In the genomic region with DNA sequence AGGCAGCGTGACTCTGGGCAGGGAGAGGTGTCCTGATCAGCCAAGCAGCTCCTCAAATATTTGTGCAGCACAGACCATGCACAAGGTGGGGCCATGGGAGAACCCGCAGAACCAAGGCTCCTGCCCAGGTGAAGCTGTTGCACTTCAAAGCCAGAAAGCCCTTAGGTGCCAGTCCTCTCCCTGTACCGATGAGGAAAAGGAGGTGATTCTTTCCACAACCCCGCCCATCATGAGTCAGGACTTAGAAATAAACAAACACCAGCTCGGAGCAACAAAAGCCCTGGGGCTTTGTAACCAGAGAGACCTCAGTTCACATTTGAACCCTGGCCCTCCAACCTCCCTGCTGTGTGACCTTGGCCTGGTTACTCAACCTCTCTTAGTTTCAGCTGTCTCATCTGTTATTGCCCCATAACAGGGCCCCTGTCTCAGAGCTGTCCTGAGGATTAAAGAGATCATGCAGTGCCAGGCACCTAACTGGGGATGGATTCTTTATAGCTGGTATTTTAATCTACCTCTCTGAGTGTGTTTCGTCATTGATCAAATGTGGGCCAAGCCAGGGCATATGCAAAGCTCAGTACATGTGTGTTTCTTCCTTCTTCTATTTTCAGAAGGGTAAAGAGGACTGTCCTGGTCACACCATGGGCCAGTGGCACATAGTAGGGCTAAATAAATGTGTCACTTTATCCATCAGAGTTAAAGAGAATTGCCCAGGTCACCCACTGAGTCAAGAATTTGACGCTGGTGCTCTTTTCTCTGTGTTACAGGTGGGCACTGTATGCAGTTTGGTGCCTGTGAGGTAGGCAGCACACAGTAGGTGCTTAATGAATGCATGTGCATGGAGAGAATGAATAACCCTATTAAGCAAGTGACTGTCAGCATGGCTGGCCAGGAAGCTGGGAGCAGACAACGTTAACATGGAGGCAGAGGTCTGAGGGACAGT, we compare ENCODE assay signal across 9 cellular contexts. TPM values are rescaled to one million over a fixed set of nuclear protein-coding genes. Genes with fewer than 3 reads are reported as not detected.
DNase-seq lines count a peak whose midpoint lies in the region; ATAC-seq and TF ChIP-seq lines count a peak whose summit lies in the region.
"Had no signal": no experiment of that assay in that cellular context is flagged by ENCODE, and none has a peak within 500 bp of the region (broad histone marks: within the 10 kb centered on the region; RNA-seq: fewer than 3 reads in every experiment).

No MANE protein-coding gene starts in this region.

- no peak for TF ChIP-seq POLR2A in prostate gland (IDR thresholded peaks at IDR 0.05)

- WGBS in prostate gland = 54% methylated on average over 8 of the region's 8 CpGs

- H3K4me3 ChIP-seq in prostate gland (no peak overlapping the region), BE2C (ENCODE audit: low read depth, low read length) (no peak overlapping the region)

- no peaks in the 10 kb centered on the region for H3K27me3 ChIP-seq in prostate gland (replicated peaks; ENCODE audit: insufficient read depth)
- no peaks in the 10 kb centered on the region for H3K27me3 ChIP-seq in BE2C

- H3K9me3 ChIP-seq in prostate gland = no peaks in the 10 kb centered on the region
- no peaks in the 10 kb centered on the region for H3K9me3 ChIP-seq in BE2C

- TF ChIP-seq CTCF in prostate gland (IDR thresholded peaks at IDR 0.05) (no peak), BE2C (IDR thresholded peaks at IDR 0.05; ENCODE audit: low read depth, low read length) (no peak)

- H3K36me3 ChIP-seq in prostate gland = no peaks in the 10 kb centered on the region
- H3K36me3 ChIP-seq in BE2C = no peaks in the 10 kb centered on the region

- H3K27ac ChIP-seq in prostate gland = peak overlapping the region; percentile 52 to 70

- intact Hi-C loops in prostate gland (cut with DNase I) = no loop called here

- H3K4me1 ChIP-seq in prostate gland (replicated peaks) (peaks cover 7% of the 10 kb centered on the region), BE2C (no peaks in the 10 kb centered on the region)

- peak; percentile 86 for ATAC-seq in esophagus mucosa

- DNase-seq in H4 (ENCODE audit: low spot score) (peak; percentile 62), NCI-H510A treated with DMSO at 0.1 percent for 48 hours (lab: John Stamatoyannopoulos, UW) (peak; percentile 95), prostate gland (ENCODE audit: low spot score) (peak; percentile 88), inferior parietal cortex (ENCODE audit: extremely low spot score) (no peak), BE2C (no peak), NCI-H1105 treated with DMSO at 0.1 percent for 48 hours (lab: John Stamatoyannopoulos, UW) (no peak)

RNA-seq across cellular contexts. Expression of a gene that starts 1.4 kb away (rescaled TPM):
- not detected in 2 replicates for total RNA-seq in H4 (2014; rRNA removed; shearing (Covaris generic))
- total RNA-seq in esophagus mucosa (0.24 TPM), prostate gland (1 to 10 TPM in 1 of 2 donors, under 1 TPM in 1; 0.55 to 3.3 TPM)
- not detected for polyA plus RNA-seq in BE2C (2012; ENCODE audit: insufficient read depth, insufficient read length, low read depth)
- total RNA-seq: posterior vena cava, subcutaneous adipose tissue had no signal

RNA-seq across cellular contexts. Expression of a gene that starts 36.4 kb away (rescaled TPM):
- 419 and 447 TPM in 2 replicates for total RNA-seq in H4 (2014; rRNA removed; shearing (Covaris generic))
- total RNA-seq in esophagus mucosa = 255 TPM
- 100 to 1,000 TPM; 394 to 817 TPM for total RNA-seq in prostate gland
- 85.0 TPM for polyA plus RNA-seq in BE2C (2012; ENCODE audit: insufficient read depth, insufficient read length, low read depth)

RNA-seq across cellular contexts. Expression of a gene that starts 36.8 kb away (rescaled TPM):
- 2.8 and 3.9 TPM in 2 replicates for total RNA-seq in H4 (2014; rRNA removed; shearing (Covaris generic))
- total RNA-seq in esophagus mucosa = 4.2 TPM
- total RNA-seq in prostate gland = 1 to 10 TPM; 2.5 to 5.0 TPM
- polyA plus RNA-seq in BE2C (2012; ENCODE audit: insufficient read depth, insufficient read length, low read depth) = 1.6 TPM

Comparison
In these comparisons a context has a peak if more than half of its experiments do, and no peak if none do; other contexts are left out.
1. DNase-seq: peak in H4 (single experiment), NCI-H510A treated with DMSO at 0.1 percent for 48 hours (single experiment) and prostate gland (single experiment); none in inferior parietal cortex (single experiment), BE2C (single experiment) and NCI-H1105 treated with DMSO at 0.1 percent for 48 hours (single experiment).